Comparison of ENCODE assay signal across 10 cellular contexts in the genomic region with DNA sequence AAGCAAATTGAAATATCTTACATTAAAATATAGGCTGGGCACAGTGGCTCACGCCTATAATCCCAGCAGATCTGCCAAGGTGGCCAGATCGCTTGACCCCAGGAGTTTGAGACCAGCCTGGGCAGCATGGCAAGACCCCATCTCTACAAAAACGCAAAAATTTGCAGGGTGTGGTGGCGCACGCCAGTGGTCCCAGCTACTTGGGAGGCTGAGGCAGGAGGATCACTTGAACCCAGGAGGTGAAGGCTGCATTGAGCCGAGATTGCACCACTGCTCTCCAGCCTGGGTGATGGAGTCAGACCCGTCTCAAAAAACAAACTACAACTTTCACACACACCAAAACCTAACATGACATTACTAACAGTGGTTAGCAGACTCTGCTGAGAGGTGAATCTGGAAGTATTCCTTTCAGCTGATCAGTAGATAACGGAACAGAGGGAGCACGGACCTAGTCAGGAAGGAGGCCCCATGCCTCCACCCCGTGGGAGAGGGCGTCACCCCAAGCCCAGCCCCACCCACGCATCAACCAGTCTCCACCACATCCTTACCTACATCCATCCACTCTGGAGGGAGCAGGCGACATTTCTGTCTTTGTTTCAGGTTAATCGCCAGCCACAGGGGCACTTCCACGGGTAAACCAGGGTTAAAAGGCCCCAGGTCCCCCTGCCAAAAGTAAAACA. TPM values are rescaled to one million over a fixed set of nuclear protein-coding genes. Genes with fewer than 3 reads are reported as not detected.
A peak's percentile ranks its signal among the peaks of the same experiment; 100 is the strongest.
DNase-seq lines count a peak whose midpoint lies in the region; ATAC-seq, FAIRE-seq and TF ChIP-seq lines count a peak whose summit lies in the region.
"Had no signal": no experiment of that assay in that cellular context is flagged by ENCODE, and none has a peak within 500 bp of the region (broad histone marks: within the 10 kb centered on the region; RNA-seq: fewer than 3 reads in every experiment).

No MANE protein-coding gene starts in this region.

- 83% methylated on average over 11 of the region's 15 CpGs; no CpG with 5 or more reads in 1 of the 2 experiments for WGBS in H1 (ENCODE audit: extremely low coverage in 1 of 2, insufficient coverage in 1 of 2, insufficient read length in 1 of 2, insufficient replicate concordance in 2 of 2, low coverage in 1 of 2, low lambda C conversion rate in 2 of 2, missing lambda C conversion rate in 1 of 2), 2 experiments

- H3K23ac ChIP-seq in H1 (ENCODE audit: insufficient read length) = no peak overlapping the region

- peak overlapping the region; percentile 70; the same call in 1 of the 2 replicates for H3K27ac ChIP-seq in RWPE1
- no peak overlapping the region for H3K27ac ChIP-seq in H1 (ENCODE audit: low read depth, low read length)
- H3K27ac ChIP-seq: parathyroid adenoma had no signal

- H2BK12ac ChIP-seq in H1 (ENCODE audit: low read depth, low read length) = no peak overlapping the region

- peaks cover 23% of the 10 kb centered on the region for H3K4me1 Mint-ChIP-seq in CD14-positive monocyte

- H3K79me1 ChIP-seq in H1 (ENCODE audit: low read depth, low read length) = peaks cover 7% of the 10 kb centered on the region

- no peak overlapping the region for H3K14ac ChIP-seq in H1 (ENCODE audit: insufficient read length)

- H3K56ac ChIP-seq in H1 (replicated peaks; ENCODE audit: insufficient read length, low read depth, low read length) = no peak overlapping the region

- H3K36me3 Mint-ChIP-seq in CD14-positive monocyte = peaks cover 2 to 23% of the 10 kb centered on the region in 2 donors

- no peak for TF ChIP-seq POLR2A in H1 (IDR thresholded peaks at IDR 0.05; ENCODE audit: control extremely low read depth in 1 of 2, low read depth in 2 of 2, low read length in 2 of 2)

- no peak overlapping the region for H3K27ac Mint-ChIP-seq in CD14-positive monocyte

- no peak for TF ChIP-seq EP300 in H1 (IDR thresholded peaks at IDR 0.05; ENCODE audit: borderline replicate concordance in 1 of 2, low read depth in 2 of 2, low read length in 2 of 2)

- no peak overlapping the region for H4K5ac ChIP-seq in H1 (ENCODE audit: insufficient read length, low read depth, low read length)

- CTCF ChIA-PET in RWPE1 (lab: Yijun Ruan, JAX) = no interaction called here
- CTCF ChIA-PET in H1 (lab: Charles Lee; ENCODE audit: partially characterized antibody) = interaction anchor here (1.1 to 37.0 kb wide), 3 partner anchors 9 to 31 kb away, joined by 4 to 620 read pairs (median 248); no protein-coding TSS in a partner anchor

- no peak overlapping the region for H3K4me3 Mint-ChIP-seq in CD14-positive monocyte

- no peak overlapping the region for H3K18ac ChIP-seq in H1 (ENCODE audit: extremely low read depth, low read length)

- H3K4me1 ChIP-seq in H1 (replicated peaks in 1 of 4; ENCODE audit: control insufficient read depth in 3 of 4, insufficient read depth in 4 of 4, low read length in 3 of 4) = peaks cover 0 to 5% (median 0%) of the 10 kb centered on the region in 4 experiments; a peak in 1 of 7 replicates

- H4K8ac ChIP-seq in H1 (ENCODE audit: extremely low read depth, insufficient read depth, low read length) = no peak overlapping the region

- no peaks in the 10 kb centered on the region for H3K9me3 ChIP-seq in H1 (ENCODE audit: insufficient read depth in 2 of 2, low read depth in 1 of 2, low read length in 1 of 2)

- no peak overlapping the region for H3K9ac ChIP-seq in H1 (replicated peaks in 1 of 4; ENCODE audit: extremely low read depth in 1 of 4, low read depth in 3 of 4, low read length in 3 of 4)
- H3K9ac ChIP-seq: parathyroid adenoma had no signal

- H3K27me3 Mint-ChIP-seq in CD14-positive monocyte (ENCODE audit: low read depth in 3 of 3) = peaks cover 10 to 12% (median 11%) of the 10 kb centered on the region in 3 donors

- H2AFZ ChIP-seq in H1 (ENCODE audit: low read length) = no peak overlapping the region
- H2AFZ ChIP-seq: parathyroid adenoma had no signal

- H3K27me3 ChIP-seq in H1 (replicated peaks in 1 of 4; ENCODE audit: control insufficient read depth in 3 of 4, extremely low read depth in 1 of 4, insufficient read depth in 3 of 4, low read length in 3 of 4) = no peaks in the 10 kb centered on the region

- H2BK120ac ChIP-seq in H1 (replicated peaks; ENCODE audit: low read depth, low read length) = no peak overlapping the region

- H3K4me3 ChIP-seq in H1 (ENCODE audit: extremely low read depth in 1 of 4, insufficient read depth in 2 of 4, low read depth in 3 of 4, low read length in 4 of 4) = peak overlapping the region in 2 of 4 experiments; percentile 7 to 90; a peak in 2 of 8 replicates

- no peak overlapping the region for H2AK5ac ChIP-seq in H1 (ENCODE audit: low read depth, low read length)

- H2BK20ac ChIP-seq in H1 (ENCODE audit: low read length) = no peak overlapping the region

- no peak for TF ChIP-seq RAD21 in H1 (IDR thresholded peaks at IDR 0.05 in 1 of 2, conservative IDR thresholded peaks at IDR 0.05 in 1 of 2; ENCODE audit: low read depth in 2 of 2, low read length in 2 of 2)

- peaks cover 0 to 11% of the 10 kb centered on the region in 2 experiments for H4K20me1 ChIP-seq in H1 (replicated peaks in 1 of 2; ENCODE audit: control insufficient read depth in 1 of 2, insufficient read depth in 2 of 2, low read length in 2 of 2)

- TF ChIP-seq CTCF in RWPE1 (conservative IDR thresholded peaks at IDR 0.05; ENCODE audit: low read depth) (no peak), H1 (IDR thresholded peaks at IDR 0.05; ENCODE audit: control extremely low read depth in 1 of 3, insufficient read depth in 1 of 3, low read depth in 1 of 3, low read length in 3 of 3) (no peak), CD14-positive monocyte (IDR thresholded peaks at IDR 0.05) (no peak)

- POLR2A ChIA-PET in RWPE1 (lab: Yijun Ruan, JAX; ENCODE audit: low non-redundant PET) = interaction anchor here (0.5 kb wide), 1 partner anchor 128 kb away, joined by 3 read pairs; no protein-coding TSS in a partner anchor
- POLR2A ChIA-PET in H1 (lab: Charles Lee; ENCODE audit: partially characterized antibody) = interaction anchor here (9.5 kb wide), 1 partner anchor 12 kb away, joined by 77 read pairs; no protein-coding TSS in a partner anchor

- peaks cover 0 to 39% of the 10 kb centered on the region in 2 experiments; a peak in 2 of 4 replicates for H3K79me2 ChIP-seq in H1 (ENCODE audit: control insufficient read depth in 1 of 2, insufficient read depth in 2 of 2, low read length in 2 of 2)
- H3K79me2 ChIP-seq: parathyroid adenoma had no signal

- peaks cover 0 to 7% (median 0%) of the 10 kb centered on the region in 4 experiments; a peak in 4 of 8 replicates for H3K36me3 ChIP-seq in H1 (ENCODE audit: control insufficient read depth in 2 of 4, insufficient read depth in 4 of 4, low read length in 3 of 4)

- intact Hi-C loops in CD14-positive monocyte (cut with micrococcal nuclease) = loop anchor here in 1 of 2 donors (5.0 kb wide), 1 partner anchor 70 kb away; no protein-coding TSS in a partner anchor

- no peak overlapping the region for H3K4ac ChIP-seq in H1 (replicated peaks; ENCODE audit: insufficient read length, low read depth, low read length)

- no peak overlapping the region for H2BK5ac ChIP-seq in H1 (ENCODE audit: low read depth, low read length)

- H3K23me2 ChIP-seq in H1 (ENCODE audit: low read depth, low read length) = no peaks in the 10 kb centered on the region; the same call in 1 of the 2 replicates

- H3K4me2 ChIP-seq in H1 (ENCODE audit: insufficient read depth in 1 of 2, low read depth in 2 of 2, low read length in 2 of 2) = peak overlapping the region; percentile 65 to 66; a peak in 2 of 4 replicates

- DNase-seq in stimulated activated CD4-positive, alpha-beta T cell treated with anti-CD3 and anti-CD28 coated beads, Interleukin-12 subunit alpha, Interleukin-12 subunit beta, amount 100 ng/mL, for 48 hours (ENCODE audit: low read depth in 2 of 3, low spot score in 1 of 3) = peak; percentile 21 to 22 (median 21)
- no peak for DNase-seq in stimulated activated CD4-positive, alpha-beta T cell treated with anti-CD3 and anti-CD28 coated beads, Interleukin-4, amount 100 ng/mL, for 1 hour
- no peak for DNase-seq in RWPE1 (ENCODE audit: low spot score)
- DNase-seq in H1 (ENCODE audit: low read depth in 1 of 2, low spot score in 2 of 2) = no peak
- DNase-seq in urothelium cell line (ENCODE audit: low spot score) = peak; percentile 41
- DNase-seq in CD14-positive monocyte (ENCODE audit: low spot score) = no peak
- no peak for DNase-seq in cortex of kidney (lab: John Stamatoyannopoulos, UW)
- DNase-seq: NCI-H2171 had no signal

- FAIRE-seq in H1 (lab: Jason Lieb, UNC) = no peak
- no peak for FAIRE-seq in urothelium cell line (lab: Jason Lieb, UNC)

- H3K9me3 Mint-ChIP-seq in CD14-positive monocyte = no peaks in the 10 kb centered on the region

- H2BK15ac ChIP-seq in H1 (ENCODE audit: low read length) = no peak overlapping the region

- H4K91ac ChIP-seq in H1 (replicated peaks; ENCODE audit: insufficient read length, low read length) = no peak overlapping the region

- ATAC-seq in HG03196 (IDR thresholded peaks at IDR 0.05; ENCODE audit: unreplicated experiment) = no peak

TF ChIP-seq in H1, 55 proteins besides CTCF, POLR2A, EP300 and RAD21 (continues in another document):
- no peak for TF ChIP-seq HDAC2 (IDR thresholded peaks at IDR 0.05; ENCODE audit: borderline replicate concordance in 1 of 2, low read depth in 2 of 2, low read length in 2 of 2)
- TF ChIP-seq JUN (IDR thresholded peaks at IDR 0.05; ENCODE audit: low read depth, low read length) = no peak
- no peak for TF ChIP-seq SP1 (IDR thresholded peaks at IDR 0.05; ENCODE audit: low read depth, low read length)
- TF ChIP-seq E2F6 (IDR thresholded peaks at IDR 0.05) = no peak
- no peak for TF ChIP-seq RFX5 (IDR thresholded peaks at IDR 0.05; ENCODE audit: borderline replicate concordance, low read depth, low read length)
- TF ChIP-seq CTBP2 (IDR thresholded peaks at IDR 0.05; ENCODE audit: borderline replicate concordance, insufficient read depth, insufficient read length, low read length) = no peak
- TF ChIP-seq CBX8 (IDR thresholded peaks at IDR 0.05; ENCODE audit: borderline replicate concordance, low read depth, low read length) = no peak

RNA-seq across cellular contexts. Expression of gene GINS2, which starts 1.7 kb away (rescaled TPM):
- 51.4 and 59.1 TPM in 2 replicates for total RNA-seq in H1 (2021; fragmentation: NEBNext Ultra II Directional; extraction: Animal tissue kit (Norgen Biotek cat#: 25700))
- polyA plus RNA-seq in H1 (2011; rRNA removed) = 22.5 and 29.4 TPM in 2 replicates
- polyA plus RNA-seq in H1 (2011; cell fraction: cytosol; rRNA removed) = 31.5 TPM
- polyA plus RNA-seq in H1 (2011; cell fraction: nucleus; rRNA removed) = 18.3 TPM
- 34.6 to 46.9 TPM (median 38.3 TPM) in 4 replicates for polyA plus RNA-seq in H1 (2012, experiment 1 of 2)
- 17.0 TPM for polyA plus RNA-seq in H1 (2012, experiment 2 of 2)
- polyA plus RNA-seq in H1 (2013, experiment 1 of 2) = 28.2 TPM
- polyA plus RNA-seq in H1 (2013, experiment 2 of 2) = 28.2 TPM
- polyA minus RNA-seq in H1 (2011; rRNA and poly(A)+ RNA removed) = 24.8 and 29.1 TPM in 2 replicates
- polyA minus RNA-seq in H1 (2011; cell fraction: cytosol; rRNA and poly(A)+ RNA removed) = 14.1 TPM
- polyA minus RNA-seq in H1 (2011; cell fraction: nucleus; rRNA and poly(A)+ RNA removed) = 18.6 TPM
- polyA plus RNA-seq in CD14-positive monocyte = under 1 TPM in 1 of 2 donors, not detected in 1; 0.28 TPM

Comparison
In these comparisons a context has a peak if more than half of its experiments do, and no peak if none do; other contexts are left out.
1. DNase-seq: peak in stimulated activated CD4-positive, alpha-beta T cell treated with anti-CD3 and anti-CD28 coated beads, Interleukin-12 subunit alpha, Interleukin-12 subunit beta, amount 100 ng/mL, for 48 hours (3 of 3) and urothelium cell line (single experiment); none in stimulated activated CD4-positive, alpha-beta T cell treated with anti-CD3 and anti-CD28 coated beads, Interleukin-4, amount 100 ng/mL, for 1 hour (single experiment), RWPE1 (single experiment), H1 (0 of 2), CD14-positive monocyte (single experiment) and cortex of kidney (single experiment).
2. RNA of gene GINS2, which starts 1.7 kb away (polyA plus RNA-seq): 17.0 to 46.9 TPM in H1; 0.28 TPM in CD14-positive monocyte; every median in the first group is over 10 times any median in the second.